18 cellular contexts compared by ENCODE assay signal in the genomic region with DNA sequence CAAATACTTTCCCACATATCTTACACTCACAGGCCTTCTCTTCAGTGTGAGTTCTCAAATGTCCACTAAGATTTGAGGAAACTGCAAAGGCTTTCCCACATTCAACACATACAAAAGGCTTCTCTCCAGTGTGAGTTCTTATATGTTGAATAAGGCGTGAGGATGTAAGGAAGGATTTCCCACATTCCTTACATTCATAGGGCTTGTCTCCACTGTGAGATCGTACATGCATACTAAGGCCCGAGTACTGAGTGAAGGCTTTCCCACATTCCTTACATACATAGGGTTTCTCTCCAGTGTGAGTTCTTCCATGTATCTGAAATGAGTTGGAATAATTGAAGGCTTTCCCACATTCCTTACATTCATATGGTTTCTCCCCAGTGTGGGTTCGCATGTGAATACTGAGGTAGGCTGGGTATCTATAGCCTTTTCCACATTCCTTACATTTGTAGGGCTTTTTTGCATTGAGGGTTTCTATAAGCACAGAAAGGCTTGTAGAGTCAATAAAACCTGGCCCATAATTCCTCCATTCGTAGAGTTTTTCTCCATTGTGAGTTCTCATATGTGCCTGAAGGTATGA. TPM values are rescaled to one million over a fixed set of nuclear protein-coding genes. Genes with fewer than 3 reads are reported as not detected.
DNase-seq lines count a peak whose midpoint lies in the region; ATAC-seq, FAIRE-seq and TF ChIP-seq lines count a peak whose summit lies in the region.
"Had no signal": no experiment of that assay in that cellular context is flagged by ENCODE, and none has a peak within 500 bp of the region (broad histone marks: within the 10 kb centered on the region; RNA-seq: fewer than 3 reads in every experiment).

No MANE protein-coding gene starts in this region.

- BruUV-seq in A673 (replicated peaks; lab: Mats Ljungman, UMichigan): TSS peak; percentile 11
- TSS peak; percentile 11 for BruUV-seq in K562 (replicated peaks; lab: Mats Ljungman, UMichigan)

- in situ Hi-C loops in K562 (cut with MboI) (no loop called here), transverse colon (cut with MboI; ENCODE audit: low pct_ligation_motif_present in 1 of 4, low pct_unique_long_range_greater_than_20kb in 1 of 4, low sequenced_read_pairs in 3 of 4) (no loop called here)

- H3K9me3 ChIP-seq in A673 (ENCODE audit: low read depth, low read length, poor library complexity, severe bottlenecking) (peaks cover 75% of the 10 kb centered on the region), K562 (replicated peaks; ENCODE audit: control insufficient read depth, insufficient read depth, low read depth, low read length) (peaks cover 52% of the 10 kb centered on the region), transverse colon (peaks cover 91 to 96% of the 10 kb centered on the region in 2 donors)

- H3K27me3 Mint-ChIP-seq in HFFc6 (ENCODE audit: insufficient read depth): peaks cover 5% of the 10 kb centered on the region
- H3K27me3 Mint-ChIP-seq in activated CD8-positive, alpha-beta T cell treated with anti-CD3 and anti-CD28 coated beads for 36 hours: no peaks in the 10 kb centered on the region

- H3K9me3 Mint-ChIP-seq in HFFc6: peaks cover 99% of the 10 kb centered on the region
- H3K9me3 Mint-ChIP-seq in activated CD8-positive, alpha-beta T cell treated with anti-CD3 and anti-CD28 coated beads for 36 hours: peaks cover 71% of the 10 kb centered on the region

- H3K4me1 Mint-ChIP-seq in HFFc6 (ENCODE audit: low read depth): no peaks in the 10 kb centered on the region
- H3K4me1 Mint-ChIP-seq in activated CD8-positive, alpha-beta T cell treated with anti-CD3 and anti-CD28 coated beads for 36 hours (ENCODE audit: low read depth): no peaks in the 10 kb centered on the region

- H3K27me3 ChIP-seq in A673 (replicated peaks; ENCODE audit: insufficient read depth, low read depth, low read length, poor library complexity) (no peaks in the 10 kb centered on the region), K562 (ENCODE audit: control insufficient read depth in 2 of 2, insufficient read depth in 2 of 2, low read length in 2 of 2) (no peaks in the 10 kb centered on the region), transverse colon (no peaks in the 10 kb centered on the region)
- H3K27me3 ChIP-seq: ascending aorta, heart right ventricle had no signal

- H3K9me1 ChIP-seq in K562 (ENCODE audit: control insufficient read depth, insufficient read depth, low read length): no peaks in the 10 kb centered on the region

- no peaks in the 10 kb centered on the region for H4K20me1 ChIP-seq in K562 (replicated peaks; ENCODE audit: control insufficient read depth, insufficient read depth, low read length)

- CTCF ChIA-PET in A673 (lab: Charles Lee): no interaction called here
- CTCF ChIA-PET in K562 (lab: Yijun Ruan, JAX; ENCODE audit: low intra/inter-chr PET ratio): no interaction called here
- CTCF ChIA-PET in activated CD8-positive, alpha-beta T cell treated with anti-CD3 and anti-CD28 coated beads for 36 hours (lab: Charles Lee): no interaction called here

- POLR2A ChIA-PET in A673 (lab: Charles Lee; ENCODE audit: low non-redundant PET): no interaction called here
- POLR2A ChIA-PET in K562 (lab: Yijun Ruan, JAX): no interaction called here
- POLR2A ChIA-PET in activated CD8-positive, alpha-beta T cell treated with anti-CD3 and anti-CD28 coated beads for 36 hours (lab: Charles Lee): no interaction called here

- H3K36me3 Mint-ChIP-seq in HFFc6 (ENCODE audit: low read depth): peaks cover 97% of the 10 kb centered on the region
- H3K36me3 Mint-ChIP-seq in activated CD8-positive, alpha-beta T cell treated with anti-CD3 and anti-CD28 coated beads for 36 hours (ENCODE audit: low read depth): peaks cover 89% of the 10 kb centered on the region

- ATAC-seq in K562 (no peak), GM21390 (IDR thresholded peaks at IDR 0.05; ENCODE audit: unreplicated experiment) (no peak)
- ATAC-seq in activated CD8-positive, alpha-beta T cell treated with anti-CD3 and anti-CD28 coated beads for 36 hours: no peak
- ATAC-seq: activated T-cell treated with anti-CD3 and anti-CD28 coated beads, Interleukin-2, amount 50 U/mL, for 4 hours; heart right ventricle had no signal

- no peak for FAIRE-seq in K562 (lab: Jason Lieb, UNC)
- FAIRE-seq: urothelium cell line had no signal

- H3K4me2 ChIP-seq in K562 (ENCODE audit: insufficient read depth, low read length): no peak overlapping the region

- H2AFZ ChIP-seq in K562 (ENCODE audit: low read depth, low read length): no peak overlapping the region

- H3K27ac ChIP-seq in A673 (ENCODE audit: low read depth, low read length, poor library complexity, severe bottlenecking) (no peak overlapping the region), K562 (ENCODE audit: extremely low read depth, low read depth, low read length) (no peak overlapping the region), transverse colon (no peak overlapping the region)
- H3K27ac ChIP-seq: ascending aorta, heart right ventricle, HL-60 had no signal

- H3K9ac ChIP-seq in K562 (ENCODE audit: insufficient read depth in 1 of 2, low read depth in 2 of 2, low read length in 2 of 2): no peak overlapping the region

- TF ChIP-seq EP300 in K562 (IDR thresholded peaks at IDR 0.05; ENCODE audit: low read length) (no peak), transverse colon (IDR thresholded peaks at IDR 0.05; ENCODE audit: low read depth) (no peak)

- 100% methylated on average over 5 of the region's 5 CpGs for WGBS in K562 (ENCODE audit: insufficient coverage, low coverage, missing lambda C conversion rate)
- 86 to 98% methylated on average over 1 to 5 of the region's 5 CpGs for WGBS in transverse colon (ENCODE audit: low coverage in 1 of 2), 2 donors

- H3K4me1 ChIP-seq in A673 (ENCODE audit: insufficient read depth, low read length, poor library complexity, severe bottlenecking) (no peaks in the 10 kb centered on the region), K562 (replicated peaks in 1 of 2; ENCODE audit: control insufficient read depth in 2 of 2, insufficient read depth in 2 of 2, low read length in 2 of 2) (no peaks in the 10 kb centered on the region), transverse colon (no peaks in the 10 kb centered on the region)
- H3K4me1 ChIP-seq: ascending aorta, heart right ventricle had no signal

- intact Hi-C loops in A673 (cut with micrococcal nuclease; ENCODE audit: unreplicated experiment): no loop called here
- intact Hi-C loops in K562 (cut with micrococcal nuclease): no loop called here
- intact Hi-C loops in transverse colon (cut with DNase I; ENCODE audit: low total_unique reads): no loop called here
- intact Hi-C loops in activated CD8-positive, alpha-beta T cell treated with anti-CD3 and anti-CD28 coated beads for 36 hours (cut with micrococcal nuclease): no loop called here

- DNase-seq in A673 (ENCODE audit: low spot score) (no peak), HFFc6 (peak; percentile 14), K562 (ENCODE audit: extremely low read depth in 1 of 4, low spot score in 3 of 4) (no peak), iris pigment epithelial cell (ENCODE audit: low read depth) (peak; percentile 10), transverse colon (no peak)
- no peak for DNase-seq in activated CD8-positive, alpha-beta T cell treated with anti-CD3 and anti-CD28 coated beads for 36 hours
- no peak for DNase-seq in activated CD8-positive, alpha-beta memory T cell treated with anti-CD3 and anti-CD28 coated beads for 24 hours
- DNase-seq: activated CD4-positive, CD25-positive, alpha-beta regulatory T cell treated with anti-CD3 and anti-CD28 coated beads, Interleukin-2, amount 50 U/mL, for 72 hours; activated T-cell treated with anti-CD3 and anti-CD28 coated beads, Interleukin-2, amount 50 U/mL, for 4 hours; DND-41; effector memory CD4-positive, alpha-beta T cell; heart right ventricle; SW 1271 had no signal

- no peak for TF ChIP-seq POLR2A in K562 (conservative IDR thresholded peaks at IDR 0.05)
- TF ChIP-seq POLR2A in transverse colon (IDR thresholded peaks at IDR 0.05): no peak

- TF ChIP-seq CTCF in A673 (conservative IDR thresholded peaks at IDR 0.05; ENCODE audit: low read depth, low read length): no peak
- TF ChIP-seq CTCF in HFFc6 (IDR thresholded peaks at IDR 0.05): no peak
- no peak for TF ChIP-seq CTCF in K562 (IDR thresholded peaks at IDR 0.05 in 2 of 3, conservative IDR thresholded peaks at IDR 0.05 in 1 of 3; ENCODE audit: insufficient read depth in 2 of 3, low read depth in 1 of 3, low read length in 3 of 3)
- TF ChIP-seq CTCF in transverse colon (IDR thresholded peaks at IDR 0.05): no peak
- no peak for TF ChIP-seq CTCF in activated CD8-positive, alpha-beta T cell treated with anti-CD3 and anti-CD28 coated beads for 36 hours (IDR thresholded peaks at IDR 0.05)

- no peak overlapping the region for H3K27ac Mint-ChIP-seq in HFFc6
- H3K27ac Mint-ChIP-seq in activated CD8-positive, alpha-beta T cell treated with anti-CD3 and anti-CD28 coated beads for 36 hours: no peak overlapping the region

- TF ChIP-seq RAD21 in K562 (CRISPR knock-in tag; conservative IDR thresholded peaks at IDR 0.05 in 1 of 2, IDR thresholded peaks at IDR 0.05 in 1 of 2): no peak

- peaks cover 76% of the 10 kb centered on the region for H3K36me3 ChIP-seq in A673 (ENCODE audit: insufficient read depth, low read length, poor library complexity, severe bottlenecking)
- H3K36me3 ChIP-seq in K562 (ENCODE audit: control insufficient read depth, insufficient read depth, low read length): peaks cover 53% of the 10 kb centered on the region
- peaks cover 23 to 87% (median 58%) of the 10 kb centered on the region in 4 donors for H3K36me3 ChIP-seq in transverse colon

- no peaks in the 10 kb centered on the region for H3K79me2 ChIP-seq in K562 (ENCODE audit: control insufficient read depth, insufficient read depth, low read length)

- H3K4me3 ChIP-seq in A673 (ENCODE audit: low read depth, low read length, poor library complexity, severe bottlenecking): no peak overlapping the region
- H3K4me3 ChIP-seq in K562: no peak overlapping the region
- H3K4me3 ChIP-seq in transverse colon: no peak overlapping the region
- H3K4me3 ChIP-seq: heart right ventricle, lung had no signal

- H3K4me3 Mint-ChIP-seq in HFFc6: no peak overlapping the region
- H3K4me3 Mint-ChIP-seq in activated CD8-positive, alpha-beta T cell treated with anti-CD3 and anti-CD28 coated beads for 36 hours: no peak overlapping the region
- H3K4me3 Mint-ChIP-seq: activated T-cell treated with anti-CD3 and anti-CD28 coated beads, Interleukin-2, amount 50 U/mL, for 4 hours had no signal

RNA-seq across cellular contexts. Expression of gene ZNF426, which starts 9.6 kb away (rescaled TPM):
- 17.2 and 18.1 TPM in 2 replicates for total RNA-seq in A673 (2021)
- total RNA-seq in HFFc6 (2021; fragmentation: NEBNext Ultra II Directional; extraction: Animal tissue kit (Norgen Biotek cat#: 25700)): 10 to 100 TPM; 12.7 to 15.7 (median 15.0) TPM
- total RNA-seq in K562 (2011; cell fraction: chromatin; rRNA removed; ENCODE audit: low replicate concordance): 13.4 and 21.2 TPM in 2 replicates
- 10.4 and 12.2 TPM in 2 replicates for total RNA-seq in K562 (2011; cell fraction: nucleolus; rRNA removed)
- 11.9 and 12.8 TPM in 2 replicates for total RNA-seq in K562 (2011; cell fraction: nucleoplasm; rRNA removed)
- 6.9 and 7.8 TPM in 2 replicates for total RNA-seq in K562 (2014; rRNA removed)
- total RNA-seq in K562 (2014; rRNA removed; fragmentation: Illumina TruSeq; extraction: Trizol): 14.3 and 16.6 TPM in 2 replicates
- total RNA-seq in K562 (2015; rRNA removed; fragmentation: Illumina TruSeq; extraction: Trizol): 10.8 and 11.9 TPM in 2 replicates
- 10.9 and 11.3 TPM in 2 replicates for total RNA-seq in K562 (2021)
- polyA plus RNA-seq in K562 (2011; rRNA removed): 8.8 and 9.5 TPM in 2 replicates
- polyA plus RNA-seq in K562 (2011; cell fraction: cytosol; rRNA removed): 2.1 and 4.5 TPM in 2 replicates
- polyA plus RNA-seq in K562 (2011; cell fraction: nucleus; rRNA removed): 3.8 and 5.0 TPM in 2 replicates
- 3.8 and 5.4 TPM in 2 replicates for polyA plus RNA-seq in K562 (2012)
- 6.6 TPM in 2 replicates for polyA plus RNA-seq in K562 (2014; fragmentation: Illumina TruSeq; extraction: Trizol)
- 1 to 10 TPM; 3.2 to 4.8 TPM for polyA plus RNA-seq in K562 (2014; fragmentation: Nextera tagmentation; extraction: Ambion mirVana)
- polyA plus RNA-seq in K562 (2014; rRNA removed): 4.0 TPM in 2 replicates
- polyA minus RNA-seq in K562 (2011; rRNA and poly(A)+ RNA removed): 36.4 and 44.5 TPM in 2 replicates
- 5.8 and 10.4 TPM in 2 replicates for polyA minus RNA-seq in K562 (2011; cell fraction: cytosol; rRNA and poly(A)+ RNA removed)
- polyA minus RNA-seq in K562 (2011; cell fraction: nucleus; rRNA and poly(A)+ RNA removed): 5.0 and 10.2 TPM in 2 replicates
- 10 to 100 TPM in 2 of 4 donors, 1 to 10 TPM in 2; 6.5 to 29.9 (median 16.4) TPM for total RNA-seq in transverse colon
- 10 to 100 TPM; 13.5 to 13.6 TPM for total RNA-seq in activated CD8-positive, alpha-beta T cell treated with anti-CD3 and anti-CD28 coated beads for 36 hours

RNA-seq across cellular contexts. Expression of gene ZNF560, which starts 30.4 kb away (rescaled TPM):
- 5.7 and 8.0 TPM in 2 replicates for total RNA-seq in A673 (2021)
- under 1 TPM in 5 of 6 experiments, not detected in 1; 0.07 to 0.28 (median 0.14) TPM for total RNA-seq in HFFc6 (2021; fragmentation: NEBNext Ultra II Directional; extraction: Animal tissue kit (Norgen Biotek cat#: 25700))
- total RNA-seq in K562 (2011; cell fraction: chromatin; rRNA removed; ENCODE audit: low replicate concordance): 0.25 TPM in 1 of 2 replicates, not detected in the other
- total RNA-seq in K562 (2011; cell fraction: nucleolus; rRNA removed): not detected in 2 replicates
- total RNA-seq in K562 (2011; cell fraction: nucleoplasm; rRNA removed): not detected in 2 replicates
- total RNA-seq in K562 (2014; rRNA removed): not detected in 2 replicates
- total RNA-seq in K562 (2014; rRNA removed; fragmentation: Illumina TruSeq; extraction: Trizol): 0.04 TPM in 1 of 2 replicates, not detected in the other
- total RNA-seq in K562 (2015; rRNA removed; fragmentation: Illumina TruSeq; extraction: Trizol): not detected in 2 replicates
- total RNA-seq in K562 (2021): 0.09 TPM in 1 of 2 replicates, not detected in the other
- not detected in 2 replicates for polyA plus RNA-seq in K562 (2011; rRNA removed)
- 0.01 TPM in 1 of 2 replicates, not detected in the other for polyA plus RNA-seq in K562 (2011; cell fraction: cytosol; rRNA removed)
- not detected in 2 replicates for polyA plus RNA-seq in K562 (2011; cell fraction: nucleus; rRNA removed)
- 0.04 and 0.35 TPM in 2 replicates for polyA plus RNA-seq in K562 (2012)
- polyA plus RNA-seq in K562 (2014; fragmentation: Illumina TruSeq; extraction: Trizol): 0.04 and 0.26 TPM in 2 replicates
- under 1 TPM; 0.06 to 0.18 TPM for polyA plus RNA-seq in K562 (2014; fragmentation: Nextera tagmentation; extraction: Ambion mirVana)
- 0.03 and 0.04 TPM in 2 replicates for polyA plus RNA-seq in K562 (2014; rRNA removed)
- polyA minus RNA-seq in K562 (2011; rRNA and poly(A)+ RNA removed): not detected in 2 replicates
- polyA minus RNA-seq in K562 (2011; cell fraction: cytosol; rRNA and poly(A)+ RNA removed): not detected in 2 replicates
- polyA minus RNA-seq in K562 (2011; cell fraction: nucleus; rRNA and poly(A)+ RNA removed): not detected in 2 replicates
- not detected for total RNA-seq in transverse colon
- under 1 TPM; 0.11 to 0.16 TPM for total RNA-seq in activated CD8-positive, alpha-beta T cell treated with anti-CD3 and anti-CD28 coated beads for 36 hours
- total RNA-seq: activated T-cell treated with anti-CD3 and anti-CD28 coated beads, Interleukin-2, amount 50 U/mL, for 4 hours; ascending aorta; lung had no signal

RNA-seq across cellular contexts. Expression of gene ZNF121, which starts 55.5 kb away (rescaled TPM):
- total RNA-seq in A673 (2021): 59.9 and 65.6 TPM in 2 replicates
- 10 to 100 TPM; 20.9 to 30.9 (median 23.9) TPM for total RNA-seq in HFFc6 (2021; fragmentation: NEBNext Ultra II Directional; extraction: Animal tissue kit (Norgen Biotek cat#: 25700))
- total RNA-seq in K562 (2011; cell fraction: chromatin; rRNA removed; ENCODE audit: low replicate concordance): 33.4 and 106 TPM in 2 replicates
- 16.2 and 23.4 TPM in 2 replicates for total RNA-seq in K562 (2011; cell fraction: nucleolus; rRNA removed)
- total RNA-seq in K562 (2011; cell fraction: nucleoplasm; rRNA removed): 53.7 and 76.0 TPM in 2 replicates
- total RNA-seq in K562 (2014; rRNA removed): 46.8 and 55.5 TPM in 2 replicates
- 115 and 132 TPM in 2 replicates for total RNA-seq in K562 (2014; rRNA removed; fragmentation: Illumina TruSeq; extraction: Trizol)
- 90.1 and 99.2 TPM in 2 replicates for total RNA-seq in K562 (2015; rRNA removed; fragmentation: Illumina TruSeq; extraction: Trizol)
- total RNA-seq in K562 (2021): 66.0 and 70.0 TPM in 2 replicates
- 33.4 and 42.2 TPM in 2 replicates for polyA plus RNA-seq in K562 (2011; rRNA removed)
- polyA plus RNA-seq in K562 (2011; cell fraction: cytosol; rRNA removed): 5.5 and 22.1 TPM in 2 replicates
- 28.3 and 40.7 TPM in 2 replicates for polyA plus RNA-seq in K562 (2011; cell fraction: nucleus; rRNA removed)
- polyA plus RNA-seq in K562 (2012): 10.2 and 12.0 TPM in 2 replicates
- polyA plus RNA-seq in K562 (2014; fragmentation: Illumina TruSeq; extraction: Trizol): 26.0 and 29.4 TPM in 2 replicates
- 10 to 100 TPM; 14.6 to 26.2 TPM for polyA plus RNA-seq in K562 (2014; fragmentation: Nextera tagmentation; extraction: Ambion mirVana)
- polyA plus RNA-seq in K562 (2014; rRNA removed): 25.8 and 28.4 TPM in 2 replicates
- 114 and 122 TPM in 2 replicates for polyA minus RNA-seq in K562 (2011; rRNA and poly(A)+ RNA removed)
- 48.4 and 51.2 TPM in 2 replicates for polyA minus RNA-seq in K562 (2011; cell fraction: cytosol; rRNA and poly(A)+ RNA removed)
- 15.9 and 32.4 TPM in 2 replicates for polyA minus RNA-seq in K562 (2011; cell fraction: nucleus; rRNA and poly(A)+ RNA removed)
- total RNA-seq in transverse colon: 10 to 100 TPM; 10.1 to 21.0 (median 14.0) TPM
- total RNA-seq in activated CD8-positive, alpha-beta T cell treated with anti-CD3 and anti-CD28 coated beads for 36 hours: 10 to 100 TPM; 79.9 to 85.5 TPM

Comparison
In these comparisons a context has a peak if more than half of its experiments do, and no peak if none do; other contexts are left out.
1. DNase-seq: peak in HFFc6 (single experiment) and iris pigment epithelial cell (single experiment); none in A673 (single experiment), K562 (0 of 4), transverse colon (single experiment), activated CD8-positive, alpha-beta T cell treated with anti-CD3 and anti-CD28 coated beads for 36 hours (single experiment) and activated CD8-positive, alpha-beta memory T cell treated with anti-CD3 and anti-CD28 coated beads for 24 hours (single experiment).